In the genomic region with DNA sequence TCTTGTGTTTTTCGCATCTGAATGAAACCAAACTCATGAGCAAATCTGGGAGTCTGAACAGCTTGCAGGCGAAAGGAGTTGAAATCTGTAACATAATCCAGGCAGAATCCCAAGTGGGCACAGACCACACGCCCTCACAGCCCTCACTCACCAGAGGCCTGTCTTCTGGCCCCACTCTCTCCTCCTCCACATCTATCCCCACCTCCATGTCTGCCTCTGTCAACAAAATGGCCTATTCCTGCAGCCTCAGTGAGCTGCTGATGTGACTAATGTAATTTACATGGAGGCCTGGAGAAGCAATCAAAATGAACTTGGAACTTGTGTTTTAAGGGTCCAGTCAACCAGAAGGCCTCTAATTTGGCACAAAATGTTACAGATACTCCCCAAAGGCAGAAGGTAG, we compare ENCODE assay signal across 21 cellular contexts.
"Had no signal": no experiment of that assay in that cellular context is flagged by ENCODE, and none has a peak within 500 bp of the region (broad histone marks: within the 10 kb centered on the region; RNA-seq: fewer than 3 reads in every experiment).

No MANE protein-coding gene starts in this region.

- H3K4me3 ChIP-seq: dorsolateral prefrontal cortex, hepatocyte, mucosa of descending colon, neural progenitor cell, pancreas, suprapubic skin, thyroid gland, vagina had no signal

- ATAC-seq: left colon; mucosa of descending colon; naive thymus-derived CD8-positive, alpha-beta T cell; pancreas; right cardiac atrium; stimulated activated effector memory CD8-positive, alpha-beta T cell treated with anti-CD3 and anti-CD28 coated beads, Interleukin-12 subunit alpha, Interleukin-12 subunit beta, amount 100 ng/mL, for 72 hours; stimulated activated naive CD8-positive, alpha-beta T cell treated with anti-CD3 and anti-CD28 coated beads, Interleukin-15, Interleukin-2, amounts not matched to agents 100 U/mL and 50 U/mL, for 24 hours had no signal

- H3K9ac ChIP-seq: neural progenitor cell had no signal

- H3K27me3 ChIP-seq: dorsolateral prefrontal cortex, hepatocyte, neural progenitor cell, pancreas, suprapubic skin, thyroid gland, vagina had no signal

- H3K36me3 ChIP-seq: neural progenitor cell, pancreas, suprapubic skin, thyroid gland, vagina had no signal

- H3K4me1 ChIP-seq: pancreas had no signal

- H3K27ac ChIP-seq: dorsolateral prefrontal cortex, hepatocyte, neural progenitor cell, pancreas, suprapubic skin, vagina had no signal

- FAIRE-seq: pancreas had no signal

- H3K9me3 ChIP-seq: mucosa of descending colon, pancreas, suprapubic skin, thyroid gland, vagina had no signal

- DNase-seq: cortex of kidney; dorsolateral prefrontal cortex; effector CD8-positive, alpha-beta T cell; foreskin melanocyte; head of caudate nucleus; left colon; mammary epithelial cell; mucosa of descending colon; naive thymus-derived CD8-positive, alpha-beta T cell; occipital lobe; pancreas; right cardiac atrium; stimulated activated CD4-positive, alpha-beta T cell treated with anti-CD3 and anti-CD28 coated beads, Interleukin-4, amount 100 ng/mL, for 1 hour; stimulated activated CD8-positive, alpha-beta memory T cell treated with anti-CD3 and anti-CD28 coated beads, Interleukin-4, amount 100 ng/mL, for 48 hours; stimulated activated naive CD8-positive, alpha-beta T cell treated with anti-CD3 and anti-CD28 coated beads, Interleukin-15, Interleukin-2, amounts not matched to agents 100 U/mL and 50 U/mL, for 24 hours; thyroid gland had no signal
